Comparison of ENCODE assay signal across 8 cellular contexts in the genomic region with DNA sequence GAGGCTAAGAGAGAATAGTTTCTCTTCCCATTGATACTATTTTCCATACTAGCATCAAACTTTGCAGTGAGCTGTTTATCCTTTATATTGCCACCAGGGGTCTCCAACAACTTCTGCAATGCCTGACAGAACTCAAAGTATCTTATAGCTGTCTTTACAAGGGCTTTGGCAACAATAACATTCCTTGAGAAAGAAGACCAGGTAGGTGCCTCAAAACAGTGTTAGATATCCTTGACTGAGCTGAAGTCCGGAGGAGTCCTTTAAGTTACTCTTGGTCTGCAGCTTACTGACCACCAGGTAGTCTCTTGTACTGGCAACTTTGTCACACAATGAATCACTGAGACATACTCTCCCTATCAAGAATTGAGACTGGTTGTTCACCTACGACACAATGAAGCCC. TPM values are rescaled to one million over a fixed set of nuclear protein-coding genes. Genes with fewer than 3 reads are reported as not detected.
DNase-seq lines count a peak whose midpoint lies in the region; ATAC-seq and TF ChIP-seq lines count a peak whose summit lies in the region.

No MANE protein-coding gene starts in this region.

- in situ Hi-C loops in G401 (cut with HindIII; ENCODE audit: low sequenced_read_pairs): no loop called here

- H3K9me3 ChIP-seq in CD4-positive, alpha-beta T cell (ENCODE audit: control insufficient read depth, low read length): no peaks in the 10 kb centered on the region
- no peaks in the 10 kb centered on the region for H3K9me3 ChIP-seq in suprapubic skin

- TF ChIP-seq EP300 in suprapubic skin (IDR thresholded peaks at IDR 0.05): no peak

- no peaks in the 10 kb centered on the region for H3K27me3 Mint-ChIP-seq in CD4-positive, alpha-beta T cell
- no peaks in the 10 kb centered on the region for H3K27me3 Mint-ChIP-seq in activated T-helper 17 cell treated with anti-CD3 and anti-CD28 coated beads, Interleukin-2, amount 50 U/mL, for 72 hours

- POLR2A ChIA-PET in CD4-positive, alpha-beta T cell (lab: Charles Lee): interaction anchor here (0.6 to 2.3 kb wide), 10 partner anchors 9 to 77 kb away, joined by 3 to 40 read pairs (median 4); partner anchors contain the start of gene TES

- peak; percentile 85 for TF ChIP-seq CTCF in CD4-positive, alpha-beta T cell (IDR thresholded peaks at IDR 0.05)
- peak; percentile 60 to 62 for TF ChIP-seq CTCF in suprapubic skin (IDR thresholded peaks at IDR 0.05)

- H3K4me1 Mint-ChIP-seq in CD4-positive, alpha-beta T cell (ENCODE audit: low read depth): peaks cover 10% of the 10 kb centered on the region
- H3K4me1 Mint-ChIP-seq in activated T-helper 17 cell treated with anti-CD3 and anti-CD28 coated beads, Interleukin-2, amount 50 U/mL, for 72 hours: no peaks in the 10 kb centered on the region

- H3K36me3 Mint-ChIP-seq in CD4-positive, alpha-beta T cell (ENCODE audit: low read depth): no peaks in the 10 kb centered on the region
- no peaks in the 10 kb centered on the region for H3K36me3 Mint-ChIP-seq in activated T-helper 17 cell treated with anti-CD3 and anti-CD28 coated beads, Interleukin-2, amount 50 U/mL, for 72 hours (ENCODE audit: low read depth)

- 64% methylated on average over 2 of the region's 2 CpGs for WGBS in suprapubic skin

- no peak overlapping the region for H3K27ac Mint-ChIP-seq in CD4-positive, alpha-beta T cell
- H3K27ac Mint-ChIP-seq in activated T-helper 17 cell treated with anti-CD3 and anti-CD28 coated beads, Interleukin-2, amount 50 U/mL, for 72 hours: no peak overlapping the region

- DNase-seq in CD4-positive, alpha-beta T cell: peak in 4 of 10 experiments; percentile 4 to 31 (median 12)
- DNase-seq in NCI-H2081 treated with DMSO at 0.1 percent for 48 hours (lab: John Stamatoyannopoulos, UW) (peak; percentile 14), hepatic stellate cell (ENCODE audit: low spot score) (peak; percentile 45), suprapubic skin (ENCODE audit: low spot score in 2 of 2) (no peak), G401 (ENCODE audit: low spot score) (no peak)

- H3K36me3 ChIP-seq in suprapubic skin: no peaks in the 10 kb centered on the region

- no peak overlapping the region for H3K4me3 ChIP-seq in suprapubic skin

- intact Hi-C loops in CD4-positive, alpha-beta T cell (cut with DNase I, micrococcal nuclease): loop anchor here (1.0 kb wide), 3 partner anchors 31 to 56 kb away; no protein-coding TSS in a partner anchor

- no peaks in the 10 kb centered on the region for H3K27me3 ChIP-seq in CD4-positive, alpha-beta T cell (ENCODE audit: control insufficient read depth, insufficient read depth, low read length)
- H3K27me3 ChIP-seq in suprapubic skin: no peaks in the 10 kb centered on the region

- ATAC-seq in CD4-positive, alpha-beta T cell (ENCODE audit: poor library complexity): peak; percentile 91
- ATAC-seq in GM18498 (IDR thresholded peaks at IDR 0.05; ENCODE audit: unreplicated experiment) (peak; percentile 89), HG02763 (IDR thresholded peaks at IDR 0.05; ENCODE audit: unreplicated experiment) (peak; percentile 83)
- ATAC-seq in activated T-helper 17 cell treated with anti-CD3 and anti-CD28 coated beads, Interleukin-2, amount 50 U/mL, for 72 hours (replicated peaks): peak; percentile 59

- TF ChIP-seq POLR2A in suprapubic skin (IDR thresholded peaks at IDR 0.05): no peak

- no peaks in the 10 kb centered on the region for H3K9me3 Mint-ChIP-seq in CD4-positive, alpha-beta T cell
- no peaks in the 10 kb centered on the region for H3K9me3 Mint-ChIP-seq in activated T-helper 17 cell treated with anti-CD3 and anti-CD28 coated beads, Interleukin-2, amount 50 U/mL, for 72 hours

- no peak overlapping the region for H3K4me3 Mint-ChIP-seq in CD4-positive, alpha-beta T cell
- H3K4me3 Mint-ChIP-seq in activated T-helper 17 cell treated with anti-CD3 and anti-CD28 coated beads, Interleukin-2, amount 50 U/mL, for 72 hours: no peak overlapping the region

- no peak overlapping the region for H3K27ac ChIP-seq in CD4-positive, alpha-beta T cell (ENCODE audit: low read depth, low read length)
- H3K27ac ChIP-seq in suprapubic skin: no peak overlapping the region

- H3K4me1 ChIP-seq in suprapubic skin: no peaks in the 10 kb centered on the region

- CTCF ChIA-PET in CD4-positive, alpha-beta T cell (lab: Charles Lee): interaction anchor here (1.0 to 4.1 kb wide), 23 partner anchors 9 to 346 kb away, joined by 3 to 91 read pairs (median 6); partner anchors contain the start of gene TES

RNA-seq across cellular contexts. Expression of gene TES, which starts 30.0 kb away (rescaled TPM):
- 100 to 1,000 TPM; 114 to 120 TPM for total RNA-seq in CD4-positive, alpha-beta T cell
- total RNA-seq in activated T-helper 17 cell treated with anti-CD3 and anti-CD28 coated beads, Interleukin-2, amount 50 U/mL, for 72 hours: 10 to 100 TPM; 57.6 to 79.4 TPM
- 10 to 100 TPM; 44.3 to 66.0 (median 57.5) TPM for total RNA-seq in suprapubic skin
- not detected in 2 replicates for total RNA-seq in G401 (2014; rRNA removed; shearing (Covaris generic))

Comparison
In these comparisons a context has a peak if more than half of its experiments do, and no peak if none do; other contexts are left out.
1. DNase-seq: peak in NCI-H2081 treated with DMSO at 0.1 percent for 48 hours (single experiment) and hepatic stellate cell (single experiment); none in suprapubic skin (0 of 2) and G401 (single experiment).
2. RNA of gene TES, which starts 30.0 kb away (total RNA-seq): 114 to 120 TPM in CD4-positive, alpha-beta T cell, 57.6 to 79.4 TPM in activated T-helper 17 cell treated with anti-CD3 and anti-CD28 coated beads, Interleukin-2, amount 50 U/mL, for 72 hours and 44.3 to 66.0 TPM in suprapubic skin; not detected in G401; every median in the first group is over 10 times any median in the second.
3. Peak in every context shown above with its lines, with median percentiles within 50 percentile points of each other: ATAC-seq.